Comparison of ENCODE assay signal across 8 cellular contexts in the genomic region with DNA sequence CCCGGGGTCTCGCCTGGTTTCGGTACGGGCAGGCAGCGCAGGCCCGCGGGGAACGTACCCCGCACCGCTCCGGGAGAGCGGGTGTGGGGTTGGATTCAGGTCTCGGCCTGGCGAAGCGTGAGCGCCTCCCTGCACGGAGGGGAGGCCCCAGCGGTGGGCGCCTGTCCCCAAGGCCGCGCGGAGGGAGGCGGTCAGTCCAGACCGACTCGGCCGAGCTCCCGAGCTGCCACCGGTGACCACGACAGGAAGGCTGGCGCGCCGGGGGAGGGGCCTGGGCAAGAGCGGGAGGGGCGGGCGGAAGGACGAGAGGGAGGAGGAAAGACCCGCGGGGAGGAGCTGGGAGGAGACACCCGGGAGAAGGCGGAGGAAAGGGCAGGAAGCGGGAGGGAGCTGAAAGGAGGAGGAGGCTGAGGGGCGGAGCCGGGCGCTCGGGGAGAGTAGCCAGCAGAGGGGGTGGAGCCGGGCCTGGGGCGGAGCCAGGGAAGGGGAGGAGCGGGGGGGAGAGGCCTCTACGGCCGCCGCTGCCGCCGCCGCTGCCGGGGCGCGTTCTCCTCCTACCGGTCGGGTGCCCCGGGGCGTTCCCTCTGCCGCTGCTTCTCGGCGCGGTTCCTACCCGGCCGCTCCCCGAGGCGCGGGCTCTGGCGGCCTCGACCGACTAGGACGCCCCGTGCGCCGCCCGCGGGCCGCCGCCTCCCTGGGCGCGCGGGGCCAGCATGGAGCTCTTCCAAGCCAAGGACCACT. TPM values are rescaled to one million over a fixed set of nuclear protein-coding genes. Genes with fewer than 3 reads are reported as not detected.
DNase-seq lines count a peak whose midpoint lies in the region; ATAC-seq and TF ChIP-seq lines count a peak whose summit lies in the region.

A gene with protein sequence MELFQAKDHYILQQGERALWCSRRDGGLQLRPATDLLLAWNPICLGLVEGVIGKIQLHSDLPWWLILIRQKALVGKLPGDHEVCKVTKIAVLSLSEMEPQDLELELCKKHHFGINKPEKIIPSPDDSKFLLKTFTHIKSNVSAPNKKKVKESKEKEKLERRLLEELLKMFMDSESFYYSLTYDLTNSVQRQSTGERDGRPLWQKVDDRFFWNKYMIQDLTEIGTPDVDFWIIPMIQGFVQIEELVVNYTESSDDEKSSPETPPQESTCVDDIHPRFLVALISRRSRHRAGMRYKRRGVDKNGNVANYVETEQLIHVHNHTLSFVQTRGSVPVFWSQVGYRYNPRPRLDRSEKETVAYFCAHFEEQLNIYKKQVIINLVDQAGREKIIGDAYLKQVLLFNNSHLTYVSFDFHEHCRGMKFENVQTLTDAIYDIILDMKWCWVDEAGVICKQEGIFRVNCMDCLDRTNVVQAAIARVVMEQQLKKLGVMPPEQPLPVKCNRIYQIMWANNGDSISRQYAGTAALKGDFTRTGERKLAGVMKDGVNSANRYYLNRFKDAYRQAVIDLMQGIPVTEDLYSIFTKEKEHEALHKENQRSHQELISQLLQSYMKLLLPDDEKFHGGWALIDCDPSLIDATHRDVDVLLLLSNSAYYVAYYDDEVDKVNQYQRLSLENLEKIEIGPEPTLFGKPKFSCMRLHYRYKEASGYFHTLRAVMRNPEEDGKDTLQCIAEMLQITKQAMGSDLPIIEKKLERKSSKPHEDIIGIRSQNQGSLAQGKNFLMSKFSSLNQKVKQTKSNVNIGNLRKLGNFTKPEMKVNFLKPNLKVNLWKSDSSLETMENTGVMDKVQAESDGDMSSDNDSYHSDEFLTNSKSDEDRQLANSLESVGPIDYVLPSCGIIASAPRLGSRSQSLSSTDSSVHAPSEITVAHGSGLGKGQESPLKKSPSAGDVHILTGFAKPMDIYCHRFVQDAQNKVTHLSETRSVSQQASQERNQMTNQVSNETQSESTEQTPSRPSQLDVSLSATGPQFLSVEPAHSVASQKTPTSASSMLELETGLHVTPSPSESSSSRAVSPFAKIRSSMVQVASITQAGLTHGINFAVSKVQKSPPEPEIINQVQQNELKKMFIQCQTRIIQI (plus strand): TSS at position 501 of the 741 bp plus-strand sequence. CDS start 213 bp downstream, at position 714.

- no peaks in the 10 kb centered on the region for H3K9me3 Mint-ChIP-seq in chondrocyte (ENCODE audit: low read depth)

- H3K4me3 Mint-ChIP-seq in chondrocyte (ENCODE audit: unreplicated experiment) = peak within 1 kb of the TSS; percentile 80

- no peaks in the 10 kb centered on the region for H3K36me3 Mint-ChIP-seq in chondrocyte (ENCODE audit: low read depth)

- no peaks in the 10 kb centered on the region for H3K27me3 Mint-ChIP-seq in chondrocyte (ENCODE audit: low read depth)

- DNase-seq in AG20443 (ENCODE audit: low spot score) = peak; percentile 100
- DNase-seq in NCI-H460 (ENCODE audit: extremely low read depth, low read depth) = peak; percentile 99
- DNase-seq in activated CD4-positive, alpha-beta T cell treated with anti-CD3 and anti-CD28 coated beads for 24 hours (ENCODE audit: low read depth in 2 of 2) = peak; percentile 99 to 100
- peak; percentile 100 for DNase-seq in chondrocyte (ENCODE audit: low spot score)
- DNase-seq in kidney glomerular epithelial cell (lab: John Stamatoyannopoulos, UW) = peak; percentile 96
- DNase-seq in stimulated activated CD4-positive, alpha-beta T cell treated with anti-CD3 and anti-CD28 coated beads, Interleukin-1b, Interleukin-23, amount 100 ng/mL, for 1 hour (ENCODE audit: low read depth in 2 of 2) = peak; percentile 96 to 100

- H3K27ac Mint-ChIP-seq in chondrocyte (ENCODE audit: unreplicated experiment) = peak within 1 kb of the TSS; percentile 66

- peak; percentile 63 for TF ChIP-seq CTCF in chondrocyte (IDR thresholded peaks at IDR 0.05)

- H3K4me1 Mint-ChIP-seq in chondrocyte (ENCODE audit: low read depth) = peaks cover 34% of the 10 kb centered on the region

- ATAC-seq in GM19043 (IDR thresholded peaks at IDR 0.05; ENCODE audit: low read depth, unreplicated experiment) = peak; percentile 90
- ATAC-seq in HG03432 (IDR thresholded peaks at IDR 0.05; ENCODE audit: unreplicated experiment) = peak; percentile 91

RNA-seq across cellular contexts. Expression of the gene that starts here (rescaled TPM):
- 8.0 and 9.3 TPM in 2 replicates for total RNA-seq in NCI-H460 (2014; rRNA removed; shearing (Covaris generic))
- polyA plus RNA-seq in NCI-H460 (2014; cell fraction: nucleus; rRNA removed) = 15.7 and 20.3 TPM in 2 replicates
- 55.7 to 83.1 TPM (median 56.4 TPM) in 3 replicates for total RNA-seq in chondrocyte

Comparison
In these comparisons a context has a peak if more than half of its experiments do, and no peak if none do; other contexts are left out.
1. Peak in every context shown above with its lines: DNase-seq and ATAC-seq.